ENCODE assay signal across 22 cellular contexts in the genomic region with DNA sequence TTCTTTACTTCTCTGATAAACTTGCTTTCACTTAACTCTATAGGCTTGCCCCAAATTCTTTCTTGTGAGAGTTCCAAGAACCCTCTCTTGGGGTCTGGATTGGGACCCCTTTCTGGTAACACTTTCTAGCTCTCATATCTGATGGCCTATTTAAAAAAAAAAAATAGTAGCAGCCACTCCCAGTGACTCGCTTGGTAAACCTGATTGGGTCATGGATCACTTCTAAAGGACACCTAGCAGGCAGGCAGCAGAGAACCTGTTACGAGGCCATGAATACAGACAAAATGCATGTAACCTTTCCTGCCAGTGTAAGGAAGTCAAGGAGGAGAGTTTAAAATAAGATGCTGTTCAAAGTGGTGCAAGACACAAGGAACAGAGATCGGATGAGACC. TPM values are rescaled to one million over a fixed set of nuclear protein-coding genes. Genes with fewer than 3 reads are reported as not detected.
DNase-seq lines count a peak whose midpoint lies in the region; ATAC-seq and TF ChIP-seq lines count a peak whose summit lies in the region.
"Had no signal": no experiment of that assay in that cellular context is flagged by ENCODE, and none has a peak within 500 bp of the region (broad histone marks: within the 10 kb centered on the region; RNA-seq: fewer than 3 reads in every experiment).

No MANE protein-coding gene starts in this region.

- TF ChIP-seq CTCF in IMR-90 (conservative IDR thresholded peaks at IDR 0.05; ENCODE audit: low read depth, low read length) (no peak), coronary artery (IDR thresholded peaks at IDR 0.05) (no peak), type B pancreatic cell (conservative IDR thresholded peaks at IDR 0.05) (no peak)

- H4K5ac ChIP-seq in IMR-90 (ENCODE audit: low read depth, low read length): no peak overlapping the region

- peaks cover 16% of the 10 kb centered on the region for H3K4me1 ChIP-seq in IMR-90 (ENCODE audit: control insufficient read depth, insufficient read depth, low read length)
- peaks cover 29 to 48% of the 10 kb centered on the region in 2 donors for H3K4me1 ChIP-seq in mucosa of rectum (ENCODE audit: control insufficient read depth in 2 of 2, insufficient read depth in 2 of 2, low read length in 2 of 2)
- H3K4me1 ChIP-seq: HAP-1 had no signal

- no TSS peak for BruUV-seq in IMR-90 (replicated peaks; lab: Mats Ljungman, UMichigan)

- H3K9me1 ChIP-seq in IMR-90 (ENCODE audit: insufficient read depth, low read length): peaks cover 5% of the 10 kb centered on the region

- in situ Hi-C loops in IMR-90 (cut with MboI; ENCODE audit: low sequenced_read_pairs): no loop called here

- no peak overlapping the region for H3K18ac ChIP-seq in IMR-90 (ENCODE audit: low read depth, low read length)

- no peak overlapping the region for H3K14ac ChIP-seq in IMR-90 (replicated peaks; ENCODE audit: low read depth, low read length)

- H3K36me3 ChIP-seq in IMR-90 (ENCODE audit: control insufficient read depth, insufficient read depth, low read length): no peaks in the 10 kb centered on the region
- H3K36me3 ChIP-seq in mucosa of rectum (ENCODE audit: control insufficient read depth in 2 of 2, insufficient read depth in 2 of 2, low read length in 2 of 2): no peaks in the 10 kb centered on the region
- H3K36me3 ChIP-seq: BLaER1, HAP-1, sigmoid colon had no signal

- no peak overlapping the region for H3K4me3 ChIP-seq in IMR-90 (ENCODE audit: insufficient read depth, low read depth, low read length)
- no peak overlapping the region for H3K4me3 ChIP-seq in coronary artery
- H3K4me3 ChIP-seq in mucosa of rectum (ENCODE audit: low read length in 2 of 2): no peak overlapping the region
- H3K4me3 ChIP-seq: BLaER1, dorsolateral prefrontal cortex, HAP-1, sigmoid colon had no signal

- H2AFZ ChIP-seq in IMR-90 (replicated peaks; ENCODE audit: low read length, poor library complexity): no peak overlapping the region

- H2BK15ac ChIP-seq in IMR-90 (ENCODE audit: low read depth, low read length): no peak overlapping the region

- H3K36me3 Mint-ChIP-seq in type B pancreatic cell: no peaks in the 10 kb centered on the region
- H3K36me3 Mint-ChIP-seq: activated naive CD8-positive, alpha-beta T cell; T-cell had no signal

- H2BK120ac ChIP-seq in IMR-90 (ENCODE audit: low read depth, low read length): no peak overlapping the region

- H2AK9ac ChIP-seq in IMR-90 (replicated peaks; ENCODE audit: low read depth, low read length, poor library complexity): no peak overlapping the region

- H3K56ac ChIP-seq in IMR-90 (ENCODE audit: extremely low read depth, insufficient read depth, low read length): no peak overlapping the region

- no peak for TF ChIP-seq POLR2A in IMR-90 (IDR thresholded peaks at IDR 0.05; ENCODE audit: low read depth, low read length)

- no peak overlapping the region for H4K8ac ChIP-seq in IMR-90 (ENCODE audit: low read depth in 2 of 2, low read length in 2 of 2)

- H3K27me3 ChIP-seq in IMR-90 (ENCODE audit: control insufficient read depth, insufficient read depth, low read length) (no peaks in the 10 kb centered on the region), mucosa of rectum (ENCODE audit: control insufficient read depth in 2 of 2, insufficient read depth in 2 of 2, low read length in 2 of 2) (no peaks in the 10 kb centered on the region)
- H3K27me3 ChIP-seq: dorsolateral prefrontal cortex, sigmoid colon had no signal

- POLR2A ChIA-PET in IMR-90 (lab: Charles Lee; ENCODE audit: unreplicated experiment): no interaction called here

- peaks cover 12% of the 10 kb centered on the region for H3K4me1 Mint-ChIP-seq in type B pancreatic cell (ENCODE audit: unreplicated experiment)

- H4K20me1 ChIP-seq in IMR-90 (ENCODE audit: insufficient read depth, low read length): no peaks in the 10 kb centered on the region
- H4K20me1 ChIP-seq: BLaER1 had no signal

- ATAC-seq in IMR-90 (ENCODE audit: low read depth): no peak
- ATAC-seq: Right ventricle myocardium inferior, T-cell had no signal

- intact Hi-C loops in IMR-90 (cut with micrococcal nuclease): loop anchor here (10.0 kb wide), 1 partner anchor 216 kb away; a partner anchor contains a TSS

- no peaks in the 10 kb centered on the region for H3K79me1 ChIP-seq in IMR-90 (ENCODE audit: low read depth in 1 of 2, low read length in 2 of 2)

- CTCF ChIA-PET in IMR-90 (lab: Yijun Ruan, JAX): no interaction called here

- peak overlapping the region; percentile 37 for H3K27ac Mint-ChIP-seq in type B pancreatic cell
- H3K27ac Mint-ChIP-seq: activated naive CD8-positive, alpha-beta T cell; T-cell had no signal

- H3K4ac ChIP-seq in IMR-90 (ENCODE audit: low read depth, low read length): no peak overlapping the region

- no CpG with 5 or more reads among the region's 3 CpGs for WGBS in IMR-90 (ENCODE audit: extremely low coverage in 2 of 2, insufficient read length in 1 of 2), 2 experiments

- H3K23ac ChIP-seq in IMR-90 (ENCODE audit: low read depth, low read length): no peak overlapping the region

- no peak overlapping the region for H3K9ac ChIP-seq in IMR-90 (ENCODE audit: low read depth, low read length)
- no peak overlapping the region for H3K9ac ChIP-seq in mucosa of rectum (ENCODE audit: low read depth in 1 of 2, low read length in 2 of 2)
- H3K9ac ChIP-seq: BLaER1 had no signal

- H3K4me2 ChIP-seq in IMR-90 (ENCODE audit: low read depth, low read length): no peak overlapping the region
- H3K4me2 ChIP-seq: BLaER1 had no signal

- peaks cover 12% of the 10 kb centered on the region for H3K27me3 Mint-ChIP-seq in type B pancreatic cell
- H3K27me3 Mint-ChIP-seq: activated naive CD8-positive, alpha-beta T cell had no signal

- DNase-seq in IMR-90: no peak
- no peak for DNase-seq in coronary artery (ENCODE audit: low spot score)
- no peak for DNase-seq in type B pancreatic cell (ENCODE audit: extremely low spot score, unreplicated experiment)
- DNase-seq in HCEC 1CT: no peak
- DNase-seq in GM03348 (ENCODE audit: low spot score): no peak
- no peak for DNase-seq in EL
- DNase-seq: activated CD4-positive, alpha-beta T cell treated with anti-CD3 and anti-CD28 coated beads, Interleukin-2, amount 50 U/mL, for 4 hours; activated T-cell treated with anti-CD3 and anti-CD28 coated beads, Interleukin-2, amount 50 U/mL, for 48 hours; dorsolateral prefrontal cortex; kidney glomerular epithelial cell; NCI-H146; NCI-H345; NK-92 treated with Interleukin-12 subunit alpha and Interleukin-12 subunit beta, amount 100 ng/mL, for 24 hours; nucleus accumbens; sigmoid colon; stimulated activated CD4-positive, alpha-beta T cell treated with anti-CD3 and anti-CD28 coated beads, Interleukin-2, amount 100 ng/mL, for 24 hours; T-cell had no signal

- H3K27ac ChIP-seq in IMR-90 (ENCODE audit: insufficient read depth, low read length) (no peak overlapping the region), coronary artery (peak overlapping the region; percentile 86 to 91), mucosa of rectum (ENCODE audit: low read depth in 2 of 2, low read length in 2 of 2) (peak overlapping the region; percentile 21 to 61)
- H3K27ac ChIP-seq: BLaER1 had no signal

- TF ChIP-seq RAD21 in IMR-90 (IDR thresholded peaks at IDR 0.05; ENCODE audit: low read length): no peak

- no peak overlapping the region for H2BK5ac ChIP-seq in IMR-90 (ENCODE audit: low read depth, low read length, poor library complexity, severe bottlenecking)

- H3K9me3 ChIP-seq in IMR-90 (ENCODE audit: control insufficient read depth, insufficient read depth, low read length) (no peaks in the 10 kb centered on the region), mucosa of rectum (ENCODE audit: control insufficient read depth in 2 of 2, low read length in 2 of 2) (no peaks in the 10 kb centered on the region)
- H3K9me3 ChIP-seq: BLaER1, HAP-1, sigmoid colon had no signal

- H2AK5ac ChIP-seq in IMR-90 (ENCODE audit: low read depth, low read length): no peak overlapping the region

- 0 out of 2 replicates have a peak overlapping the region, but pooled peaks have one; percentile 9 for H2BK20ac ChIP-seq in IMR-90 (ENCODE audit: low read depth, low read length)

- dilution Hi-C loops in IMR-90 (cut with HindIII; ENCODE audit: low sequenced_read_pairs, unreplicated experiment): no loop called here

- no peak overlapping the region for H4K91ac ChIP-seq in IMR-90 (ENCODE audit: insufficient read depth, low read depth, low read length)

- no peak overlapping the region for H3K4me3 Mint-ChIP-seq in type B pancreatic cell
- H3K4me3 Mint-ChIP-seq: activated naive CD8-positive, alpha-beta T cell; T-cell had no signal

- no peaks in the 10 kb centered on the region for H3K9me3 Mint-ChIP-seq in type B pancreatic cell
- H3K9me3 Mint-ChIP-seq: T-cell had no signal

TF ChIP-seq in IMR-90, 13 proteins besides CTCF, POLR2A, EP300 and RAD21 (continues in another document):
- TF ChIP-seq RCOR1 (IDR thresholded peaks at IDR 0.05; ENCODE audit: insufficient replicate concordance, low read length) (no peak), MAZ (IDR thresholded peaks at IDR 0.05; ENCODE audit: borderline replicate concordance, low read depth, low read length) (no peak), CEBPB (IDR thresholded peaks at IDR 0.05; ENCODE audit: low read depth, low read length) (no peak), FOS (IDR thresholded peaks at IDR 0.05; ENCODE audit: low read depth, low read length) (no peak), RFX5 (IDR thresholded peaks at IDR 0.05; ENCODE audit: low read depth, low read length) (no peak)
- TF ChIP-seq, protein P1, sequence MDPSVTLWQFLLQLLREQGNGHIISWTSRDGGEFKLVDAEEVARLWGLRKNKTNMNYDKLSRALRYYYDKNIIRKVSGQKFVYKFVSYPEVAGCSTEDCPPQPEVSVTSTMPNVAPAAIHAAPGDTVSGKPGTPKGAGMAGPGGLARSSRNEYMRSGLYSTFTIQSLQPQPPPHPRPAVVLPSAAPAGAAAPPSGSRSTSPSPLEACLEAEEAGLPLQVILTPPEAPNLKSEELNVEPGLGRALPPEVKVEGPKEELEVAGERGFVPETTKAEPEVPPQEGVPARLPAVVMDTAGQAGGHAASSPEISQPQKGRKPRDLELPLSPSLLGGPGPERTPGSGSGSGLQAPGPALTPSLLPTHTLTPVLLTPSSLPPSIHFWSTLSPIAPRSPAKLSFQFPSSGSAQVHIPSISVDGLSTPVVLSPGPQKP (IDR thresholded peaks at IDR 0.05; ENCODE audit: borderline replicate concordance, low read depth, low read length): no peak

RNA-seq across cellular contexts. Expression of a gene that starts 9.1 kb away (rescaled TPM):
- total RNA-seq in IMR-90 (2012; rRNA removed): 37.1 and 60.3 TPM in 2 replicates
- 78.7 and 91.1 TPM in 2 replicates for polyA plus RNA-seq in IMR-90 (2012; rRNA removed)
- 74.7 and 123 TPM in 2 replicates for polyA plus RNA-seq in IMR-90 (2012; cell fraction: cytosol; rRNA removed)
- polyA plus RNA-seq in IMR-90 (2012; cell fraction: nucleus; rRNA removed; ENCODE audit: low replicate concordance): 93.6 and 162 TPM in 2 replicates
- 57.5 and 61.2 TPM in 2 replicates for total RNA-seq in type B pancreatic cell (ENCODE audit: low replicate concordance)

RNA-seq across cellular contexts. Expression of a gene that starts 19.2 kb away (rescaled TPM):
- total RNA-seq in IMR-90 (2012; rRNA removed): 59.4 and 72.1 TPM in 2 replicates
- 41.9 and 42.5 TPM in 2 replicates for polyA plus RNA-seq in IMR-90 (2012; rRNA removed)
- polyA plus RNA-seq in IMR-90 (2012; cell fraction: cytosol; rRNA removed): 31.1 and 51.6 TPM in 2 replicates
- polyA plus RNA-seq in IMR-90 (2012; cell fraction: nucleus; rRNA removed; ENCODE audit: low replicate concordance): 13.5 and 24.4 TPM in 2 replicates
- total RNA-seq in type B pancreatic cell (ENCODE audit: low replicate concordance): 19.1 and 19.5 TPM in 2 replicates
